Comparison of ENCODE assay signal across 8 cellular contexts in genomic region chr6:25556516-25556915, GRCh38.
DNase-seq lines count a peak whose midpoint lies in the region; ATAC-seq and TF ChIP-seq lines count a peak whose summit lies in the region.

No MANE protein-coding gene starts in this region.

- TF ChIP-seq POLR2A in prostate gland (IDR thresholded peaks at IDR 0.05) (no peak), vagina (IDR thresholded peaks at IDR 0.05) (no peak)

- H3K4me3 ChIP-seq in prostate gland (no peak overlapping the region), vagina (no peak overlapping the region)

- no peak overlapping the region for H3K27ac Mint-ChIP-seq in activated naive CD8-positive, alpha-beta T cell treated with anti-CD3 and anti-CD28 coated beads for 36 hours

- H3K4me1 ChIP-seq in prostate gland (replicated peaks) = no peaks in the 10 kb centered on the region
- no peaks in the 10 kb centered on the region for H3K4me1 ChIP-seq in vagina

- no peaks in the 10 kb centered on the region for H3K27me3 ChIP-seq in prostate gland (replicated peaks; ENCODE audit: insufficient read depth)
- H3K27me3 ChIP-seq in vagina = no peaks in the 10 kb centered on the region

- H3K27me3 Mint-ChIP-seq in activated naive CD8-positive, alpha-beta T cell treated with anti-CD3 and anti-CD28 coated beads for 36 hours = no peaks in the 10 kb centered on the region

- H3K36me3 ChIP-seq in prostate gland (no peaks in the 10 kb centered on the region), vagina (no peaks in the 10 kb centered on the region)

- H3K9me3 ChIP-seq in prostate gland (no peaks in the 10 kb centered on the region), vagina (no peaks in the 10 kb centered on the region)

- H3K4me1 Mint-ChIP-seq in activated naive CD8-positive, alpha-beta T cell treated with anti-CD3 and anti-CD28 coated beads for 36 hours = peaks cover 2% of the 10 kb centered on the region

- no peaks in the 10 kb centered on the region for H3K9me3 Mint-ChIP-seq in activated naive CD8-positive, alpha-beta T cell treated with anti-CD3 and anti-CD28 coated beads for 36 hours

- H3K27ac ChIP-seq in prostate gland (no peak overlapping the region), vagina (no peak overlapping the region)

- TF ChIP-seq CTCF in GM12872 (IDR thresholded peaks at IDR 0.05; ENCODE audit: insufficient read depth, low read depth, low read length) (peak; percentile 85), prostate gland (IDR thresholded peaks at IDR 0.05) (peak; percentile 39 to 75 (median 64)), vagina (IDR thresholded peaks at IDR 0.05) (peak; percentile 40 to 78 (median 59))

- ATAC-seq in Right ventricle myocardium inferior = no peak
- ATAC-seq in HG02981 (IDR thresholded peaks at IDR 0.05; ENCODE audit: unreplicated experiment) = no peak

- 27% methylated on average over 10 of the region's 10 CpGs for WGBS in prostate gland

- DNase-seq in NAMALWA (ENCODE audit: low spot score) (peak; percentile 85), SKM-1 treated with dmso at 0.1 percent for 144 hours (lab: John Stamatoyannopoulos, UW; ENCODE audit: unreplicated experiment) (peak; percentile 55), Right ventricle myocardium inferior (ENCODE audit: missing footprints) (peak; percentile 85), prostate gland (ENCODE audit: low spot score) (peak; percentile 70), vagina (ENCODE audit: extremely low spot score in 2 of 2) (no peak)
- DNase-seq in activated naive CD8-positive, alpha-beta T cell treated with anti-CD3 and anti-CD28 coated beads for 36 hours = peak; percentile 63

- H3K36me3 Mint-ChIP-seq in activated naive CD8-positive, alpha-beta T cell treated with anti-CD3 and anti-CD28 coated beads for 36 hours = no peaks in the 10 kb centered on the region

- no peak overlapping the region for H3K4me3 Mint-ChIP-seq in activated naive CD8-positive, alpha-beta T cell treated with anti-CD3 and anti-CD28 coated beads for 36 hours

- intact Hi-C loops in Right ventricle myocardium inferior (cut with DNase I) = loop anchor here (5.0 kb wide), 2 partner anchors 289 to 334 kb away; no protein-coding TSS in a partner anchor
- intact Hi-C loops in prostate gland (cut with DNase I) = loop anchor here (5.0 to 10.0 kb wide), 2 partner anchors 62 to 334 kb away; no protein-coding TSS in a partner anchor
- intact Hi-C loops in vagina (cut with DNase I) = no loop called here

Comparison
In these comparisons a context has a peak if more than half of its experiments do, and no peak if none do; other contexts are left out.
1. DNase-seq: peak in NAMALWA (single experiment), SKM-1 treated with dmso at 0.1 percent for 144 hours (single experiment), activated naive CD8-positive, alpha-beta T cell treated with anti-CD3 and anti-CD28 coated beads for 36 hours (single experiment), Right ventricle myocardium inferior (single experiment) and prostate gland (single experiment); none in vagina (0 of 2).
2. Peak in every context shown above with its lines, with median percentiles within 50 percentile points of each other: CTCF ChIP-seq.